26 cellular contexts compared by ENCODE assay signal in genomic region chr4:54872246-54872645, GRCh38.
DNase-seq lines count a peak whose midpoint lies in the region; TF ChIP-seq lines count a peak whose summit lies in the region.
"Had no signal": no experiment of that assay in that cellular context is flagged by ENCODE, and none has a peak within 500 bp of the region (broad histone marks: within the 10 kb centered on the region; RNA-seq: fewer than 3 reads in every experiment).

No MANE protein-coding gene starts in this region.

- no peak overlapping the region for H2BK5ac ChIP-seq in mesendoderm (ENCODE audit: low read length)

- no peak overlapping the region for H3K23ac ChIP-seq in mesendoderm (ENCODE audit: low read length)

- no peak overlapping the region for H4K8ac ChIP-seq in mesendoderm (ENCODE audit: low read depth, low read length)

- H3K4ac ChIP-seq in mesendoderm (ENCODE audit: low read depth, low read length), result no peak overlapping the region

- POLR2A ChIA-PET in BJ (lab: Charles Lee), result interaction anchor here (0.6 kb wide), 1 partner anchor 8 kb away, joined by 5 read pairs; no protein-coding TSS in a partner anchor

- H3K27me3 ChIP-seq in BJ (ENCODE audit: control insufficient read depth, insufficient read depth, low read length), result no peaks in the 10 kb centered on the region
- no peaks in the 10 kb centered on the region for H3K27me3 ChIP-seq in brain microvascular endothelial cell (replicated peaks)
- H3K27me3 ChIP-seq in mesendoderm (ENCODE audit: insufficient read depth, low read length, poor library complexity), result no peaks in the 10 kb centered on the region
- H3K27me3 ChIP-seq in HAP-1 (ENCODE audit: low read depth), result no peaks in the 10 kb centered on the region
- H3K27me3 ChIP-seq: hepatocyte, vagina had no signal

- H3K9me3 Mint-ChIP-seq in nephron progenitor cell (no peaks in the 10 kb centered on the region), immature natural killer cell (peaks cover 0 to 2% (median 0%) of the 10 kb centered on the region in 6 donors)
- H3K9me3 Mint-ChIP-seq: activated CD8-positive, alpha-beta T cell treated with anti-CD3 and anti-CD28 coated beads for 36 hours had no signal

- no peaks in the 10 kb centered on the region for H3K36me3 ChIP-seq in BJ (ENCODE audit: control insufficient read depth, insufficient read depth, low read length)
- no peaks in the 10 kb centered on the region for H3K36me3 ChIP-seq in brain microvascular endothelial cell (replicated peaks)
- H3K36me3 ChIP-seq in mesendoderm (ENCODE audit: control insufficient read depth, insufficient read depth, low read length), result no peaks in the 10 kb centered on the region
- no peaks in the 10 kb centered on the region for H3K36me3 ChIP-seq in HAP-1 (replicated peaks)
- H3K36me3 ChIP-seq: cardiac muscle cell, prostate gland, vagina had no signal

- H3K36me3 Mint-ChIP-seq in nephron progenitor cell (ENCODE audit: low read depth), result no peaks in the 10 kb centered on the region
- H3K36me3 Mint-ChIP-seq in immature natural killer cell, result no peaks in the 10 kb centered on the region
- H3K36me3 Mint-ChIP-seq: CD4-positive, CD25-positive, alpha-beta regulatory T cell had no signal

- no peak overlapping the region for H3K27ac ChIP-seq in brain microvascular endothelial cell
- H3K27ac ChIP-seq in mesendoderm (ENCODE audit: low read depth, low read length), result no peak overlapping the region
- H3K27ac ChIP-seq: cardiac muscle cell, hepatocyte, prostate gland, vagina had no signal

- H4K5ac ChIP-seq in mesendoderm (ENCODE audit: low read length), result no peak overlapping the region

- TF ChIP-seq CTCF in BJ (IDR thresholded peaks at IDR 0.05; ENCODE audit: insufficient read depth, low read depth, low read length) (no peak), brain microvascular endothelial cell (IDR thresholded peaks at IDR 0.05; ENCODE audit: low read depth, low read length, missing control alignments) (no peak), nephron progenitor cell (IDR thresholded peaks at IDR 0.05) (no peak)

- no peak overlapping the region for H2BK120ac ChIP-seq in mesendoderm (ENCODE audit: low read depth, low read length)

- no peaks in the 10 kb centered on the region for H3K79me1 ChIP-seq in mesendoderm (ENCODE audit: low read length)

- H3K9ac ChIP-seq in mesendoderm (ENCODE audit: low read length), result no peak overlapping the region

- H3K4me3 ChIP-seq in BJ (ENCODE audit: low read depth, low read length) (no peak overlapping the region), brain microvascular endothelial cell (ENCODE audit: low read depth, low read length) (no peak overlapping the region), mesendoderm (ENCODE audit: low read length) (no peak overlapping the region), HAP-1 (no peak overlapping the region)
- H3K4me3 ChIP-seq: cardiac muscle cell, hepatocyte, mucosa of descending colon, prostate gland, vagina had no signal

- no peak overlapping the region for H3K18ac ChIP-seq in mesendoderm (ENCODE audit: low read length)

- no peaks in the 10 kb centered on the region for H3K79me2 ChIP-seq in mesendoderm (ENCODE audit: control insufficient read depth, insufficient read depth, low read length)
- H3K79me2 ChIP-seq: hepatocyte had no signal

- no peak overlapping the region for H2AK5ac ChIP-seq in mesendoderm (ENCODE audit: low read length)

- in situ Hi-C loops in brain microvascular endothelial cell (cut with HindIII; ENCODE audit: low pct_ligation_motif_present, low sequenced_read_pairs) (no loop called here), HAP-1 (cut with MboI; ENCODE audit: low sequenced_read_pairs) (no loop called here)

- H3K4me1 ChIP-seq in mesendoderm (ENCODE audit: control insufficient read depth, low read depth, low read length), result no peaks in the 10 kb centered on the region
- no peaks in the 10 kb centered on the region for H3K4me1 ChIP-seq in HAP-1
- H3K4me1 ChIP-seq: prostate gland, vagina had no signal

- CTCF ChIA-PET in BJ (lab: Yijun Ruan, JAX), result no interaction called here

- H3K4me2 ChIP-seq in mesendoderm (ENCODE audit: low read length), result no peak overlapping the region
- H3K4me2 ChIP-seq: hepatocyte had no signal

- H3K4me3 Mint-ChIP-seq in nephron progenitor cell (no peak overlapping the region), immature natural killer cell (no peak overlapping the region)
- H3K4me3 Mint-ChIP-seq: activated CD8-positive, alpha-beta T cell treated with anti-CD3 and anti-CD28 coated beads for 36 hours; CD4-positive, CD25-positive, alpha-beta regulatory T cell; neural crest cell had no signal

- DNase-seq in BJ (ENCODE audit: low read depth) (peak; percentile 40), LHCN-M2 (ENCODE audit: low read depth) (peak; percentile 29), brain microvascular endothelial cell (peak; percentile 52), mesendoderm (peak; percentile 6), nephron progenitor cell (no peak), HAP-1 (ENCODE audit: low spot score in 2 of 2) (no peak), NOMO-1 treated with dmso at 0.1 percent for 144 hours (lab: John Stamatoyannopoulos, UW; ENCODE audit: unreplicated experiment) (no peak), immature natural killer cell (no peak)
- DNase-seq: ACHN; activated CD8-positive, alpha-beta T cell treated with anti-CD3 and anti-CD28 coated beads for 36 hours; activated gamma-delta T cell treated with Interleukin-2 at 50 U/mL for 16 hours; activated T-cell treated with anti-CD3 and anti-CD28 coated beads for 4 hours; CD4-positive, CD25-positive, alpha-beta regulatory T cell; dermis blood vessel endothelial cell; DMS153; left ventricle myocardium superior; mucosa of descending colon; NCI-H146; NCI-H2171 treated with DMSO at 0.1 percent for 48 hours; NCI-H69; T-helper 9 cell had no signal

- H3K27me3 Mint-ChIP-seq in nephron progenitor cell (ENCODE audit: low read depth, poor library complexity) (peaks cover 6% of the 10 kb centered on the region), immature natural killer cell (ENCODE audit: low read depth in 3 of 3) (peaks cover 0 to 4% (median 3%) of the 10 kb centered on the region in 3 donors)
- H3K27me3 Mint-ChIP-seq: activated CD8-positive, alpha-beta T cell treated with anti-CD3 and anti-CD28 coated beads for 36 hours; CD4-positive, CD25-positive, alpha-beta regulatory T cell had no signal

- H3K27ac Mint-ChIP-seq in nephron progenitor cell (no peak overlapping the region), immature natural killer cell (no peak overlapping the region)
- H3K27ac Mint-ChIP-seq: activated CD8-positive, alpha-beta T cell treated with anti-CD3 and anti-CD28 coated beads for 36 hours; CD4-positive, CD25-positive, alpha-beta regulatory T cell had no signal

- no peak overlapping the region for H2BK15ac ChIP-seq in mesendoderm (replicated peaks; ENCODE audit: low read depth)

- H3K9me3 ChIP-seq in HAP-1, result no peaks in the 10 kb centered on the region
- H3K9me3 ChIP-seq: mucosa of descending colon, prostate gland, vagina had no signal

- WGBS in mesendoderm (ENCODE audit: extremely low coverage, insufficient coverage, low lambda C conversion rate), result no CpG with 5 or more reads among the region's 3 CpGs

- no peak overlapping the region for H3K56ac ChIP-seq in mesendoderm (ENCODE audit: low read length)

- H3K4me1 Mint-ChIP-seq in nephron progenitor cell (peaks cover 6% of the 10 kb centered on the region), immature natural killer cell (no peaks in the 10 kb centered on the region)
- H3K4me1 Mint-ChIP-seq: CD4-positive, CD25-positive, alpha-beta regulatory T cell; neural crest cell had no signal

Comparison
In these comparisons a context has a peak if more than half of its experiments do, and no peak if none do; other contexts are left out.
1. DNase-seq: peak in BJ (single experiment), LHCN-M2 (single experiment), brain microvascular endothelial cell (single experiment) and mesendoderm (single experiment); none in nephron progenitor cell (single experiment), HAP-1 (0 of 2), NOMO-1 treated with dmso at 0.1 percent for 144 hours (single experiment) and immature natural killer cell (0 of 3).